In genomic region chr10:23344251-23344841, GRCh38 we compare ENCODE assay signal across 9 cellular contexts. TPM values are rescaled to one million over a fixed set of nuclear protein-coding genes. Genes with fewer than 3 reads are reported as not detected.
DNase-seq lines count a peak whose midpoint lies in the region; ATAC-seq and TF ChIP-seq lines count a peak whose summit lies in the region.
"Had no signal": no experiment of that assay in that cellular context is flagged by ENCODE, and none has a peak within 500 bp of the region (broad histone marks: within the 10 kb centered on the region; RNA-seq: fewer than 3 reads in every experiment).

TSS of gene C10orf67 (minus strand) at chr10:23344797. CDS start at chr10:23344774, 23 bp downstream.

- no peaks in the 10 kb centered on the region for H3K9me2 ChIP-seq in PC-3 (replicated peaks; ENCODE audit: low read length)

- H3F3A ChIP-seq in PC-3 (ENCODE audit: low read length, unreplicated experiment) = no peaks in the 10 kb centered on the region

- H3K9me3 ChIP-seq in PC-3 (ENCODE audit: low read length) = no peaks in the 10 kb centered on the region
- no peaks in the 10 kb centered on the region for H3K9me3 ChIP-seq in skeletal muscle tissue (ENCODE audit: control insufficient read depth in 3 of 3, low read length in 3 of 3)

- peak within 1 kb of the TSS; percentile 96 for H3K4me2 ChIP-seq in PC-3 (ENCODE audit: low read length)

- peak; percentile 27; the same call in 1 of the 2 replicates for ATAC-seq in PC-3
- ATAC-seq in HG03460 (IDR thresholded peaks at IDR 0.05; ENCODE audit: unreplicated experiment) = no peak

- H4K20me1 ChIP-seq in PC-3 (ENCODE audit: low read length) = no peaks in the 10 kb centered on the region

- H3K79me2 ChIP-seq in PC-3 (ENCODE audit: low read length) = no peaks in the 10 kb centered on the region

- POLR2A ChIA-PET in PC-3 (lab: Charles Lee; ENCODE audit: unreplicated experiment) = no interaction called here

- CTCF ChIA-PET in PC-3 (lab: Charles Lee) = no interaction called here

- H3K4me3 ChIP-seq in PC-3 (ENCODE audit: low read length) = peak within 1 kb of the TSS; percentile 84
- peak within 1 kb of the TSS; percentile 55 to 56 for H3K4me3 ChIP-seq in cardiac fibroblast (replicated peaks in 1 of 2; ENCODE audit: low read depth in 2 of 2, low read length in 2 of 2)
- H3K4me3 ChIP-seq in skeletal muscle tissue (ENCODE audit: low read length in 3 of 3) = peak within 1 kb of the TSS; percentile 78 to 83 (median 79)

- in situ Hi-C loops in KBM-7 (cut with MboI; ENCODE audit: low pct_unique_long_range_greater_than_20kb, low sequenced_read_pairs) = no loop called here

- H3K4me1 ChIP-seq in PC-3 (ENCODE audit: insufficient read depth, low read length) = peaks cover 31% of the 10 kb centered on the region
- H3K4me1 ChIP-seq in skeletal muscle tissue (ENCODE audit: control insufficient read depth in 3 of 3, insufficient read depth in 3 of 3, low read length in 3 of 3) = peaks cover 10 to 16% (median 10%) of the 10 kb centered on the region in 3 donors

- no TSS peak for BruUV-seq in PC-3 (replicated peaks; lab: Mats Ljungman, UMichigan)

- intact Hi-C loops in PC-3 (cut with micrococcal nuclease) = no loop called here

- peak within 1 kb of the TSS; percentile 75 for H3K9ac ChIP-seq in PC-3 (ENCODE audit: low read length)
- H3K9ac ChIP-seq in skeletal muscle tissue (ENCODE audit: low read depth in 1 of 3, low read length in 3 of 3) = peak within 1 kb of the TSS; percentile 72 to 91 (median 75)

- no peaks in the 10 kb centered on the region for H3K27me3 ChIP-seq in PC-3 (ENCODE audit: low read length)
- no peaks in the 10 kb centered on the region for H3K27me3 ChIP-seq in skeletal muscle tissue (ENCODE audit: control insufficient read depth in 3 of 3, insufficient read depth in 3 of 3, low read length in 3 of 3)

- DNase-seq in NCI-H146 (lab: John Stamatoyannopoulos, UW) (peak; percentile 67), NCI-H146 treated with DMSO at 0.1 percent for 48 hours (lab: John Stamatoyannopoulos, UW; ENCODE audit: unreplicated experiment) (no peak), PC-3 (peak; percentile 20), cardiac fibroblast (ENCODE audit: low read depth in 2 of 2) (peak; percentile 36 to 70), iPS-NIHi7 (ENCODE audit: extremely low spot score) (peak; percentile 44), KBM-7 (no peak)

- TF ChIP-seq CTCF in PC-3 (conservative IDR thresholded peaks at IDR 0.05; ENCODE audit: low read depth, low read length) (no peak), cardiac fibroblast (IDR thresholded peaks at IDR 0.05; ENCODE audit: low read depth, low read length) (no peak)

- peak within 1 kb of the TSS; percentile 99 for H2AFZ ChIP-seq in PC-3 (ENCODE audit: low read length)

- H3K36me3 ChIP-seq in PC-3 (ENCODE audit: low read depth, low read length) (no peaks in the 10 kb centered on the region), skeletal muscle tissue (ENCODE audit: control insufficient read depth in 3 of 3, insufficient read depth in 3 of 3, low read length in 3 of 3) (no peaks in the 10 kb centered on the region)

- H3K27ac ChIP-seq in PC-3 (ENCODE audit: low read length) (peak within 1 kb of the TSS; percentile 62), skeletal muscle tissue (ENCODE audit: low read depth, low read length) (peak within 1 kb of the TSS; percentile 36)
- H3K27ac ChIP-seq: C4-2B had no signal

RNA-seq across cellular contexts. Expression of gene C10orf67, which starts in this region (rescaled TPM):
- 0.15 and 0.29 TPM in 2 replicates for total RNA-seq in PC-3 (2014; rRNA removed)
- under 0.01 TPM for total RNA-seq in skeletal muscle tissue

Comparison
In these comparisons a context has a peak if more than half of its experiments do, and no peak if none do; other contexts are left out.
1. DNase-seq: peak in NCI-H146 (single experiment), cardiac fibroblast (2 of 2) and iPS-NIHi7 (single experiment); none in NCI-H146 treated with DMSO at 0.1 percent for 48 hours (single experiment) and KBM-7 (single experiment).
2. Peak in DNase-seq, ATAC-seq, H3K4me3 ChIP-seq, H3K27ac ChIP-seq, H3K9ac ChIP-seq and H3K4me2 ChIP-seq in PC-3; RNA of the gene not detected or under 1 TPM.
3. Peak in every context shown above with its lines, with median percentiles within 50 percentile points of each other: H3K4me3 ChIP-seq.